Comparison of ENCODE assay signal across 24 cellular contexts in the genomic region with DNA sequence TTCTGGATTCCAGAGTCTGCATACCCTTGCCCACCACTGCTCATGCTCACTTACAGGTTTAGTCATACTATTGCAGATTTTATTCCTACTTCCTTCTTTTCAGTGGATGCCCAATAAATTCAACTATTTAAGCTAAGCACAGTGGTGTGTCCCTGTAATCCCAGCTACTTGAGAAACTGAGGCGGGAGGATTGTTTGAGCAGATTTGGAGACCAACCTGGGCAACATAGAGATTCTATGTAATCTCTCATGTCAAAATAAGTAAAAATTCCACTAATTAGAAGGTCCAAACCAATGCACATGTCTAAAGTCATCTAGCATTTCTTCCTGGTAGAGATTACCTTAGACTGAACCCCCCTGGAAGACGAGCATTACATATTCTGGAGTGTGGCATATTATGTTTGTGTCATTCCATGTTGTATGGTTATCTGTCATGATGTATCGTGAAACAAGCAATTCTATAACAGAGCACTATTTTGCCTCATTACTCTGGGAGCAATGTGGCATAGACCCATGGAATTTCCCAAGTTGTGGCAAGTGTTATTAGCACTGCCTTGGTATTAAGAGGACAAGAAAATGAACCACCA. TPM values are rescaled to one million over a fixed set of nuclear protein-coding genes. Genes with fewer than 3 reads are reported as not detected.
DNase-seq lines count a peak whose midpoint lies in the region; ATAC-seq and TF ChIP-seq lines count a peak whose summit lies in the region.
"Had no signal": no experiment of that assay in that cellular context is flagged by ENCODE, and none has a peak within 500 bp of the region (broad histone marks: within the 10 kb centered on the region; RNA-seq: fewer than 3 reads in every experiment).

No MANE protein-coding gene starts in this region.

- POLR2A ChIA-PET in activated B cell treated with CpG ODN at 0.5 μM for 24 hours (lab: Charles Lee): interaction anchor here (0.6 to 1.0 kb wide), 5 partner anchors 9 to 84 kb away, joined by 3 to 6 read pairs (median 4); no protein-coding TSS in a partner anchor

- no peaks in the 10 kb centered on the region for H3K27me3 Mint-ChIP-seq in activated naive CD8-positive, alpha-beta T cell
- H3K27me3 Mint-ChIP-seq in activated naive CD8-positive, alpha-beta T cell treated with anti-CD3 and anti-CD28 coated beads, Interleukin-2, amount 50 U/mL, for 24 hours: no peaks in the 10 kb centered on the region
- no peaks in the 10 kb centered on the region for H3K27me3 Mint-ChIP-seq in activated B cell treated with CpG ODN at 0.5 μM for 24 hours
- H3K27me3 Mint-ChIP-seq in mesothelial cell of epicardium (ENCODE audit: low read depth): no peaks in the 10 kb centered on the region
- H3K27me3 Mint-ChIP-seq: activated T-helper 17 cell treated with anti-CD3 and anti-CD28 coated beads, Interleukin-2, amount 50 U/mL, for 72 hours had no signal

- TF ChIP-seq CTCF in activated B cell treated with CpG ODN at 0.5 μM for 24 hours (IDR thresholded peaks at IDR 0.05): no peak
- no peak for TF ChIP-seq CTCF in mesothelial cell of epicardium (IDR thresholded peaks at IDR 0.05; ENCODE audit: unreplicated experiment)

- H3K4me3 ChIP-seq in HUES48 (ENCODE audit: low read depth, low read length): no peak overlapping the region
- H3K4me3 ChIP-seq: heart left ventricle, lower lobe of right lung, skin epidermis had no signal

- H3K27me3 ChIP-seq in HUES48 (ENCODE audit: control insufficient read depth, insufficient read depth, low read length): no peaks in the 10 kb centered on the region
- H3K27me3 ChIP-seq: heart left ventricle had no signal

- H3K4me1 ChIP-seq in HUES48 (ENCODE audit: control insufficient read depth, insufficient read depth, low read length): no peaks in the 10 kb centered on the region

- H3K36me3 Mint-ChIP-seq in activated naive CD8-positive, alpha-beta T cell: peaks cover 5% of the 10 kb centered on the region
- H3K36me3 Mint-ChIP-seq in activated naive CD8-positive, alpha-beta T cell treated with anti-CD3 and anti-CD28 coated beads, Interleukin-2, amount 50 U/mL, for 24 hours (ENCODE audit: low read depth): peaks cover 29% of the 10 kb centered on the region
- peaks cover 39% of the 10 kb centered on the region for H3K36me3 Mint-ChIP-seq in activated B cell treated with CpG ODN at 0.5 μM for 24 hours (ENCODE audit: low read depth)
- H3K36me3 Mint-ChIP-seq in stimulated activated effector memory CD8-positive, alpha-beta T cell treated with anti-CD3 and anti-CD28 coated beads, Interleukin-12 subunit alpha, Interleukin-12 subunit beta, amount 100 ng/mL, for 72 hours: peaks cover 55% of the 10 kb centered on the region
- peaks cover 16% of the 10 kb centered on the region for H3K36me3 Mint-ChIP-seq in mesothelial cell of epicardium

- H3K27ac ChIP-seq in HUES48 (ENCODE audit: low read depth, low read length): peak overlapping the region; percentile 29
- H3K27ac ChIP-seq: heart left ventricle, lower lobe of right lung, skin epidermis had no signal

- no peak for DNase-seq in activated naive CD8-positive, alpha-beta T cell treated with anti-CD3 and anti-CD28 coated beads, Interleukin-2, amount 50 U/mL, for 24 hours
- no peak for DNase-seq in activated B cell treated with CpG ODN at 0.5 μM for 24 hours
- no peak for DNase-seq in stimulated activated effector memory CD8-positive, alpha-beta T cell treated with anti-CD3 and anti-CD28 coated beads, Interleukin-12 subunit alpha, Interleukin-12 subunit beta, amount 100 ng/mL, for 72 hours (ENCODE audit: low spot score in 2 of 2)
- no peak for DNase-seq in NCI-H446 (lab: John Stamatoyannopoulos, UW)
- DNase-seq in mesothelial cell of epicardium (ENCODE audit: low spot score in 2 of 2, unreplicated experiment in 2 of 2): no peak
- no peak for DNase-seq in DMS79 (lab: John Stamatoyannopoulos, UW)
- DNase-seq: activated CD8-positive, alpha-beta memory T cell treated with anti-CD3 and anti-CD28 coated beads for 24 hours; Calu3; central memory CD4-positive, alpha-beta T cell; effector CD4-positive, alpha-beta T cell; heart left ventricle; lower lobe of right lung; NCI-H187 treated with DMSO at 0.1 percent for 48 hours; NCI-H345; stimulated activated CD4-positive, alpha-beta T cell treated with anti-CD3 and anti-CD28 coated beads, Interleukin-2, amount 100 ng/mL, for 48 hours; substantia nigra; T-helper 2 cell had no signal

- CTCF ChIA-PET in activated B cell treated with CpG ODN at 0.5 μM for 24 hours (lab: Charles Lee): interaction anchor here (0.9 kb wide), 1 partner anchor 103 kb away, joined by 4 read pairs; no protein-coding TSS in a partner anchor

- no peak for ATAC-seq in activated naive CD8-positive, alpha-beta T cell treated with anti-CD3 and anti-CD28 coated beads, Interleukin-2, amount 50 U/mL, for 24 hours
- no peak for ATAC-seq in activated B cell treated with CpG ODN at 0.5 μM for 24 hours (ENCODE audit: low read depth)
- ATAC-seq in stimulated activated effector memory CD8-positive, alpha-beta T cell treated with anti-CD3 and anti-CD28 coated beads, Interleukin-12 subunit alpha, Interleukin-12 subunit beta, amount 100 ng/mL, for 72 hours: no peak
- ATAC-seq: activated T-helper 17 cell treated with anti-CD3 and anti-CD28 coated beads, Interleukin-2, amount 50 U/mL, for 72 hours; heart left ventricle; lower lobe of right lung; Right ventricle myocardium inferior had no signal

- no peak overlapping the region for H3K9ac ChIP-seq in HUES48 (ENCODE audit: low read depth, low read length)

- peak overlapping the region; percentile 77 for H3K27ac Mint-ChIP-seq in activated naive CD8-positive, alpha-beta T cell
- H3K27ac Mint-ChIP-seq in activated naive CD8-positive, alpha-beta T cell treated with anti-CD3 and anti-CD28 coated beads, Interleukin-2, amount 50 U/mL, for 24 hours: no peak overlapping the region
- H3K27ac Mint-ChIP-seq in activated B cell treated with CpG ODN at 0.5 μM for 24 hours (peak overlapping the region; percentile 24), mesothelial cell of epicardium (no peak overlapping the region)
- H3K27ac Mint-ChIP-seq in stimulated activated effector memory CD8-positive, alpha-beta T cell treated with anti-CD3 and anti-CD28 coated beads, Interleukin-12 subunit alpha, Interleukin-12 subunit beta, amount 100 ng/mL, for 72 hours: peak overlapping the region; percentile 17
- H3K27ac Mint-ChIP-seq: activated T-helper 17 cell treated with anti-CD3 and anti-CD28 coated beads, Interleukin-2, amount 50 U/mL, for 72 hours had no signal

- no peak overlapping the region for H3K4me3 Mint-ChIP-seq in activated naive CD8-positive, alpha-beta T cell
- no peak overlapping the region for H3K4me3 Mint-ChIP-seq in activated naive CD8-positive, alpha-beta T cell treated with anti-CD3 and anti-CD28 coated beads, Interleukin-2, amount 50 U/mL, for 24 hours
- no peak overlapping the region for H3K4me3 Mint-ChIP-seq in activated B cell treated with CpG ODN at 0.5 μM for 24 hours
- H3K4me3 Mint-ChIP-seq in stimulated activated effector memory CD8-positive, alpha-beta T cell treated with anti-CD3 and anti-CD28 coated beads, Interleukin-12 subunit alpha, Interleukin-12 subunit beta, amount 100 ng/mL, for 72 hours: no peak overlapping the region
- no peak overlapping the region for H3K4me3 Mint-ChIP-seq in mesothelial cell of epicardium
- H3K4me3 Mint-ChIP-seq: activated T-helper 17 cell treated with anti-CD3 and anti-CD28 coated beads, Interleukin-2, amount 50 U/mL, for 72 hours had no signal

- H3K9me3 ChIP-seq in HUES48 (ENCODE audit: control insufficient read depth, insufficient read depth, low read length): no peaks in the 10 kb centered on the region
- H3K9me3 ChIP-seq: heart left ventricle, lower lobe of right lung had no signal

- peaks cover 36% of the 10 kb centered on the region for H3K4me1 Mint-ChIP-seq in activated naive CD8-positive, alpha-beta T cell (ENCODE audit: low read depth)
- H3K4me1 Mint-ChIP-seq in activated naive CD8-positive, alpha-beta T cell treated with anti-CD3 and anti-CD28 coated beads, Interleukin-2, amount 50 U/mL, for 24 hours: peaks cover 21% of the 10 kb centered on the region
- H3K4me1 Mint-ChIP-seq in activated B cell treated with CpG ODN at 0.5 μM for 24 hours: peaks cover 57% of the 10 kb centered on the region
- peaks cover 19% of the 10 kb centered on the region for H3K4me1 Mint-ChIP-seq in stimulated activated effector memory CD8-positive, alpha-beta T cell treated with anti-CD3 and anti-CD28 coated beads, Interleukin-12 subunit alpha, Interleukin-12 subunit beta, amount 100 ng/mL, for 72 hours
- peaks cover 8% of the 10 kb centered on the region for H3K4me1 Mint-ChIP-seq in mesothelial cell of epicardium

- intact Hi-C loops in activated B cell treated with CpG ODN at 0.5 μM for 24 hours (cut with micrococcal nuclease): no loop called here

- H3K36me3 ChIP-seq in HUES48 (ENCODE audit: control insufficient read depth, insufficient read depth, low read length): peaks cover 28% of the 10 kb centered on the region

- no peaks in the 10 kb centered on the region for H3K9me3 Mint-ChIP-seq in activated naive CD8-positive, alpha-beta T cell (ENCODE audit: low read depth)
- no peaks in the 10 kb centered on the region for H3K9me3 Mint-ChIP-seq in activated naive CD8-positive, alpha-beta T cell treated with anti-CD3 and anti-CD28 coated beads, Interleukin-2, amount 50 U/mL, for 24 hours
- no peaks in the 10 kb centered on the region for H3K9me3 Mint-ChIP-seq in activated B cell treated with CpG ODN at 0.5 μM for 24 hours
- no peaks in the 10 kb centered on the region for H3K9me3 Mint-ChIP-seq in stimulated activated effector memory CD8-positive, alpha-beta T cell treated with anti-CD3 and anti-CD28 coated beads, Interleukin-12 subunit alpha, Interleukin-12 subunit beta, amount 100 ng/mL, for 72 hours
- no peaks in the 10 kb centered on the region for H3K9me3 Mint-ChIP-seq in mesothelial cell of epicardium
- H3K9me3 Mint-ChIP-seq: activated T-helper 17 cell treated with anti-CD3 and anti-CD28 coated beads, Interleukin-2, amount 50 U/mL, for 72 hours had no signal

RNA-seq across cellular contexts. Expression of a gene that starts 8.3 kb away (rescaled TPM):
- total RNA-seq in activated B cell treated with CpG ODN at 0.5 μM for 24 hours (338 and 354 TPM in 2 replicates), mesothelial cell of epicardium (465 to 476 TPM (median 465 TPM) in 3 replicates)

RNA-seq across cellular contexts. Expression of a gene that starts 35.1 kb away (rescaled TPM):
- total RNA-seq in activated B cell treated with CpG ODN at 0.5 μM for 24 hours (0.24 and 0.42 TPM in 2 replicates), mesothelial cell of epicardium (0.20 TPM in 1 of 3 replicates, not detected in the others)
- total RNA-seq: activated T-helper 17 cell treated with anti-CD3 and anti-CD28 coated beads, Interleukin-2, amount 50 U/mL, for 72 hours; Calu3; fibroblast of lung; lower lobe of right lung; myocyte; Right ventricle myocardium inferior had no signal

Comparison
In these comparisons a context has a peak if more than half of its experiments do, and no peak if none do; other contexts are left out.
1. H3K27ac Mint-ChIP-seq: peak in activated naive CD8-positive, alpha-beta T cell (single experiment), activated B cell treated with CpG ODN at 0.5 μM for 24 hours (single experiment) and stimulated activated effector memory CD8-positive, alpha-beta T cell treated with anti-CD3 and anti-CD28 coated beads, Interleukin-12 subunit alpha, Interleukin-12 subunit beta, amount 100 ng/mL, for 72 hours (single experiment); none in activated naive CD8-positive, alpha-beta T cell treated with anti-CD3 and anti-CD28 coated beads, Interleukin-2, amount 50 U/mL, for 24 hours (single experiment) and mesothelial cell of epicardium (single experiment).